ENCODE assay signal across 22 cellular contexts in genomic region chr1:23622284-23622683, GRCh38.
"Had no signal": no experiment of that assay in that cellular context is flagged by ENCODE, and none has a peak within 500 bp of the region (broad histone marks: within the 10 kb centered on the region; RNA-seq: fewer than 3 reads in every experiment).

No MANE protein-coding gene starts in this region.

- H3K36me3 ChIP-seq: adrenal gland, ascending aorta, brain microvascular endothelial cell, right lobe of liver, vagina had no signal

- H3K4me3 Mint-ChIP-seq: activated T-cell treated with anti-CD3 and anti-CD28 coated beads, Interleukin-2, amount 50 U/mL, for 24 hours; memory B cell; neural crest cell; T-helper 1 cell treated with Interleukin-12 subunit alpha and Interleukin-12 subunit beta and Interleukin-4 antibody, amounts not matched to agents 30 μg/mL and 1 μg/mL, for 36 hours; type B pancreatic cell had no signal

- DNase-seq: activated CD4-positive, alpha-beta T cell treated with anti-CD3 and anti-CD28 coated beads for 48 hours; activated T-cell treated with anti-CD3 and anti-CD28 coated beads, Interleukin-2, amount 50 U/mL, for 24 hours; adrenal gland; brain microvascular endothelial cell; central memory CD4-positive, alpha-beta T cell; dermis blood vessel endothelial cell; effector CD8-positive, alpha-beta T cell; erythroblast; foreskin fibroblast; left colon; occipital lobe; right lobe of liver; stimulated activated CD4-positive, alpha-beta T cell treated with anti-CD3 and anti-CD28 coated beads, Interleukin-1b, Interleukin-23, amount 100 ng/mL, for 48 hours; testis had no signal

- H3K4me3 ChIP-seq: adrenal gland, ascending aorta, right lobe of liver, skin epidermis, testis, vagina had no signal

- H3K36me3 Mint-ChIP-seq: type B pancreatic cell had no signal

- H3K9me3 ChIP-seq: adrenal gland, ascending aorta, right lobe of liver, testis, vagina had no signal

- H3K27me3 ChIP-seq: ascending aorta, right lobe of liver, testis, vagina had no signal

- H3K27ac ChIP-seq: adrenal gland, ascending aorta, brain microvascular endothelial cell, right lobe of liver, testis, vagina had no signal

- H3K4me1 ChIP-seq: adrenal gland, right lobe of liver had no signal

- H3K27me3 Mint-ChIP-seq: activated T-cell treated with anti-CD3 and anti-CD28 coated beads, Interleukin-2, amount 50 U/mL, for 24 hours; activated T-helper 17 cell treated with anti-CD3 and anti-CD28 coated beads, Interleukin-2, amount 50 U/mL, for 72 hours; memory B cell had no signal

- ATAC-seq: activated T-helper 17 cell treated with anti-CD3 and anti-CD28 coated beads, Interleukin-2, amount 50 U/mL, for 72 hours; left colon; right lobe of liver had no signal

- H3K27ac Mint-ChIP-seq: activated T-cell treated with anti-CD3 and anti-CD28 coated beads, Interleukin-2, amount 50 U/mL, for 24 hours; activated T-helper 17 cell treated with anti-CD3 and anti-CD28 coated beads, Interleukin-2, amount 50 U/mL, for 72 hours; T-helper 1 cell treated with Interleukin-12 subunit alpha and Interleukin-12 subunit beta and Interleukin-4 antibody, amounts not matched to agents 30 μg/mL and 1 μg/mL, for 36 hours; type B pancreatic cell had no signal
